Comparison of ENCODE assay signal across 1 cellular context in the genomic region with DNA sequence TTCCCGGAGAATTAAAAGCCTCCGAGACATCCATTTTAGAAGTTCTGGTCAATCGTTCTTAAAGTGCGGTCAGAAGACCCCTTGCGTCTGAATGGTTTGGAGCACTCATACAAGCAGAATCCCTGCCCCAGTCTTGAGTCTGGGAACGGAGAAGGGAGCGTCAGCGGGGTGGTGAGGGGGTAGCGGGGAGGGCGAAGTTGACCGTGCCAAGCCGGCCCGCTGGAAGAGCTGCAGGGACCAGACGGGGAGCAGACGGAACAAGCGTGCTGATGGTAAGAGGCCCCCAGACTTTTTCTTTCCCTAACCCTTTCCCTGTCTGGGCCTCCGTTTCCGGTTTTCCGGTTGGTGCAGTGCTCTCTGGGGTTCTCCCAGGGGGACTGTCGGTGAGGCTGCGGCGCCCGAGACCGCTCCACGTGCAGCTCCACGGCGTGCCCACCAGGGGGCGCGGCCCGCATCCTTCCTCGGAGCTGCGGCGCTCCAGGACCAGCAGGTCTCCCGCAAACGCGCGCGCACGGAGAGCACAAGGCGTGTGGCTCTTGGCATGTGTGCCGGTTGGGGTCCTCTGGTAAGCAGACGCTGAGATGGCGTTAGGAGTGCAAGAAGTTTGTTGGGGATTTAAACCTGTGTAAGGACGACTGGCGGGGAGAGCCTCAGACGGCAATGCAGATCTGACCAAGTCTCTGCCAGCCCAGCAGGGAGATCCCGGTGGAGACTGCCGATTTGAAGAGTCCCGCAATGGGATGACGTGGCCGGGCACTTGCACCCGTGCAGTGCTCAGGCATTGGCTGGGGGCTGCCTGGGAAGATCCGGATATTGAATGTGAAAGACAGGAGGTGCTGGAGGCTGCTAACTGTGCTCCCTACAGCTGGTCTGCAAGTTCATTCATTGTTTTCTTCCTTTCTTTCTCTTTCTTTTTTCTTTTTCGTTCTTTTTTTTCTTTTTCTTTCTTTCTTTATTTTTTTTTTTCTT.
TF ChIP-seq lines count a peak whose summit lies in the region.

No MANE protein-coding gene starts in this region.

TF ChIP-seq in WTC11, 78 proteins besides CTCF, POLR2A, EP300 and RAD21 (continued from another document):
- TF ChIP-seq, protein P1, sequence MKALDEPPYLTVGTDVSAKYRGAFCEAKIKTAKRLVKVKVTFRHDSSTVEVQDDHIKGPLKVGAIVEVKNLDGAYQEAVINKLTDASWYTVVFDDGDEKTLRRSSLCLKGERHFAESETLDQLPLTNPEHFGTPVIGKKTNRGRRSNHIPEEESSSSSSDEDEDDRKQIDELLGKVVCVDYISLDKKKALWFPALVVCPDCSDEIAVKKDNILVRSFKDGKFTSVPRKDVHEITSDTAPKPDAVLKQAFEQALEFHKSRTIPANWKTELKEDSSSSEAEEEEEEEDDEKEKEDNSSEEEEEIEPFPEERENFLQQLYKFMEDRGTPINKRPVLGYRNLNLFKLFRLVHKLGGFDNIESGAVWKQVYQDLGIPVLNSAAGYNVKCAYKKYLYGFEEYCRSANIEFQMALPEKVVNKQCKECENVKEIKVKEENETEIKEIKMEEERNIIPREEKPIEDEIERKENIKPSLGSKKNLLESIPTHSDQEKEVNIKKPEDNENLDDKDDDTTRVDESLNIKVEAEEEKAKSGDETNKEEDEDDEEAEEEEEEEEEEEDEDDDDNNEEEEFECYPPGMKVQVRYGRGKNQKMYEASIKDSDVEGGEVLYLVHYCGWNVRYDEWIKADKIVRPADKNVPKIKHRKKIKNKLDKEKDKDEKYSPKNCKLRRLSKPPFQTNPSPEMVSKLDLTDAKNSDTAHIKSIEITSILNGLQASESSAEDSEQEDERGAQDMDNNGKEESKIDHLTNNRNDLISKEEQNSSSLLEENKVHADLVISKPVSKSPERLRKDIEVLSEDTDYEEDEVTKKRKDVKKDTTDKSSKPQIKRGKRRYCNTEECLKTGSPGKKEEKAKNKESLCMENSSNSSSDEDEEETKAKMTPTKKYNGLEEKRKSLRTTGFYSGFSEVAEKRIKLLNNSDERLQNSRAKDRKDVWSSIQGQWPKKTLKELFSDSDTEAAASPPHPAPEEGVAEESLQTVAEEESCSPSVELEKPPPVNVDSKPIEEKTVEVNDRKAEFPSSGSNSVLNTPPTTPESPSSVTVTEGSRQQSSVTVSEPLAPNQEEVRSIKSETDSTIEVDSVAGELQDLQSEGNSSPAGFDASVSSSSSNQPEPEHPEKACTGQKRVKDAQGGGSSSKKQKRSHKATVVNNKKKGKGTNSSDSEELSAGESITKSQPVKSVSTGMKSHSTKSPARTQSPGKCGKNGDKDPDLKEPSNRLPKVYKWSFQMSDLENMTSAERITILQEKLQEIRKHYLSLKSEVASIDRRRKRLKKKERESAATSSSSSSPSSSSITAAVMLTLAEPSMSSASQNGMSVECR (CRISPR knock-in tag; IDR thresholded peaks at IDR 0.05; ENCODE audit: borderline replicate concordance), result no peak
- TF ChIP-seq CREB1 (CRISPR knock-in tag; IDR thresholded peaks at IDR 0.05) (peak; percentile 66; the same call in 1 of the 2 replicates), ZNF138 (CRISPR knock-in tag; conservative IDR thresholded peaks at IDR 0.05) (0 out of 2 replicates have a peak, but pooled peaks have one; percentile 40)
- TF ChIP-seq, protein P2, sequence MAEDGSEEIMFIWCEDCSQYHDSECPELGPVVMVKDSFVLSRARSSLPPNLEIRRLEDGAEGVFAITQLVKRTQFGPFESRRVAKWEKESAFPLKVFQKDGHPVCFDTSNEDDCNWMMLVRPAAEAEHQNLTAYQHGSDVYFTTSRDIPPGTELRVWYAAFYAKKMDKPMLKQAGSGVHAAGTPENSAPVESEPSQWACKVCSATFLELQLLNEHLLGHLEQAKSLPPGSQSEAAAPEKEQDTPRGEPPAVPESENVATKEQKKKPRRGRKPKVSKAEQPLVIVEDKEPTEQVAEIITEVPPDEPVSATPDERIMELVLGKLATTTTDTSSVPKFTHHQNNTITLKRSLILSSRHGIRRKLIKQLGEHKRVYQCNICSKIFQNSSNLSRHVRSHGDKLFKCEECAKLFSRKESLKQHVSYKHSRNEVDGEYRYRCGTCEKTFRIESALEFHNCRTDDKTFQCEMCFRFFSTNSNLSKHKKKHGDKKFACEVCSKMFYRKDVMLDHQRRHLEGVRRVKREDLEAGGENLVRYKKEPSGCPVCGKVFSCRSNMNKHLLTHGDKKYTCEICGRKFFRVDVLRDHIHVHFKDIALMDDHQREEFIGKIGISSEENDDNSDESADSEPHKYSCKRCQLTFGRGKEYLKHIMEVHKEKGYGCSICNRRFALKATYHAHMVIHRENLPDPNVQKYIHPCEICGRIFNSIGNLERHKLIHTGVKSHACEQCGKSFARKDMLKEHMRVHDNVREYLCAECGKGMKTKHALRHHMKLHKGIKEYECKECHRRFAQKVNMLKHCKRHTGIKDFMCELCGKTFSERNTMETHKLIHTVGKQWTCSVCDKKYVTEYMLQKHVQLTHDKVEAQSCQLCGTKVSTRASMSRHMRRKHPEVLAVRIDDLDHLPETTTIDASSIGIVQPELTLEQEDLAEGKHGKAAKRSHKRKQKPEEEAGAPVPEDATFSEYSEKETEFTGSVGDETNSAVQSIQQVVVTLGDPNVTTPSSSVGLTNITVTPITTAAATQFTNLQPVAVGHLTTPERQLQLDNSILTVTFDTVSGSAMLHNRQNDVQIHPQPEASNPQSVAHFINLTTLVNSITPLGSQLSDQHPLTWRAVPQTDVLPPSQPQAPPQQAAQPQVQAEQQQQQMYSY (CRISPR knock-in tag; IDR thresholded peaks at IDR 0.05), result peak; percentile 48; the same call in 1 of the 2 replicates
